2 cellular contexts compared by ENCODE assay signal in genomic region chr4:118894034-118894433, GRCh38.
TF ChIP-seq lines count a peak whose summit lies in the region.

No MANE protein-coding gene starts in this region.

TF ChIP-seq in SK-N-SH, 30 proteins besides CTCF, POLR2A, EP300 and RAD21:
- TF ChIP-seq TAF1 (IDR thresholded peaks at IDR 0.05; ENCODE audit: borderline replicate concordance, low read depth, low read length) (no peak), JUND (IDR thresholded peaks at IDR 0.05) (no peak)
TF ChIP-seq in SK-N-SH: peak in this region for 0.

TF ChIP-seq in SK-N-SH treated with all-trans-retinoic acid at 6 μM for 48 hours, 23 proteins besides CTCF, POLR2A, EP300 and RAD21:
- no peak for TF ChIP-seq GLIS3 (CRISPR knock-in tag; IDR thresholded peaks at IDR 0.05)
- no peak for TF ChIP-seq ZC3H10 (CRISPR knock-in tag; IDR thresholded peaks at IDR 0.05)
